Comparison of ENCODE assay signal across 21 cellular contexts in the genomic region with DNA sequence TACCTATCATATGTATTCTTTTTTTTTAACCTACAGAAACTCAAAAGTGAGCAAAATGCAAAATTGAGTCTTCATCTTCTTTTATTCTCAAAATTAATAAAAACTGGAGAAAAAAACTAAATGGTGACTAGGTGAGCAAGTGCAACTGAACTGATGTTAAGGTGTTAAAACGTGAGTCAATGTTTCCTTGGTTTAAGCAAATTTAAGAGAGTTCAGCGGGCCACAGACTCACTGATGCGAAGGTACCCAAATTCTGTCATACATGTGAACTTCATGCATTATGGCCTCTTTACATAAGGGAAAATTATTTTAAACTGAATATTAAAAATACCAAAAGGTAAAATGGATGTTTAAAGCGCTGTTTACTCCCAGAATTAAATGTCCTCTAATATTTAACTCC.
A peak's percentile ranks its signal among the peaks of the same experiment; 100 is the strongest.
DNase-seq lines count a peak whose midpoint lies in the region; ATAC-seq lines count a peak whose summit lies in the region.
"Had no signal": no experiment of that assay in that cellular context is flagged by ENCODE, and none has a peak within 500 bp of the region (broad histone marks: within the 10 kb centered on the region; RNA-seq: fewer than 3 reads in every experiment).

No MANE protein-coding gene starts in this region.

- peaks cover 10% of the 10 kb centered on the region for H3K36me3 Mint-ChIP-seq in activated naive CD8-positive, alpha-beta T cell treated with anti-CD3 and anti-CD28 coated beads, Interleukin-2, amount 50 U/mL, for 24 hours (ENCODE audit: low read depth)
- H3K36me3 Mint-ChIP-seq: mesothelial cell of epicardium had no signal

- H3K27ac Mint-ChIP-seq in activated naive CD8-positive, alpha-beta T cell treated with anti-CD3 and anti-CD28 coated beads, Interleukin-2, amount 50 U/mL, for 24 hours, result peak overlapping the region; percentile 89
- H3K27ac Mint-ChIP-seq: mesothelial cell of epicardium, nephron had no signal

- H3K27me3 Mint-ChIP-seq in activated naive CD8-positive, alpha-beta T cell treated with anti-CD3 and anti-CD28 coated beads, Interleukin-2, amount 50 U/mL, for 24 hours, result no peaks in the 10 kb centered on the region
- H3K27me3 Mint-ChIP-seq: CD4-positive, alpha-beta T cell; central memory CD8-positive, alpha-beta T cell had no signal

- ATAC-seq in HG03159 (IDR thresholded peaks at IDR 0.05; ENCODE audit: unreplicated experiment), result peak; percentile 62
- ATAC-seq in activated naive CD8-positive, alpha-beta T cell treated with anti-CD3 and anti-CD28 coated beads, Interleukin-2, amount 50 U/mL, for 24 hours, result peak; percentile 67
- ATAC-seq in GM19351 (IDR thresholded peaks at IDR 0.05; ENCODE audit: unreplicated experiment), result no peak
- ATAC-seq: pancreas, right cardiac atrium, Right ventricle myocardium inferior had no signal

- no peaks in the 10 kb centered on the region for H3K9me3 Mint-ChIP-seq in activated naive CD8-positive, alpha-beta T cell treated with anti-CD3 and anti-CD28 coated beads, Interleukin-2, amount 50 U/mL, for 24 hours
- H3K9me3 Mint-ChIP-seq: CD4-positive, alpha-beta T cell; central memory CD8-positive, alpha-beta T cell; mesothelial cell of epicardium; nephron had no signal

- peak; percentile 46 for DNase-seq in stimulated activated CD4-positive, alpha-beta T cell treated with anti-CD3 and anti-CD28 coated beads, Interleukin-4, amount 100 ng/mL, for 24 hours
- no peak for DNase-seq in stimulated activated CD4-positive, alpha-beta T cell treated with anti-CD3 and anti-CD28 coated beads, Interleukin-15, amount 100 ng/mL, for 24 hours
- no peak for DNase-seq in activated naive CD8-positive, alpha-beta T cell treated with anti-CD3 and anti-CD28 coated beads, Interleukin-2, amount 50 U/mL, for 24 hours
- DNase-seq in kidney glomerular epithelial cell (lab: John Stamatoyannopoulos, UW) (no peak), 8988T (no peak)
- DNase-seq: activated CD4-positive, alpha-beta T cell treated with anti-CD3 and anti-CD28 coated beads for 4 hours; activated gamma-delta T cell; CD4-positive, alpha-beta T cell; DMS 273 treated with DMSO at 0.1 percent for 48 hours; Kasumi-1; NCI-H1092; NCI-H2081; NCI-H345; pancreas; right cardiac atrium had no signal

- H3K4me1 Mint-ChIP-seq in activated naive CD8-positive, alpha-beta T cell treated with anti-CD3 and anti-CD28 coated beads, Interleukin-2, amount 50 U/mL, for 24 hours, result peaks cover 93% of the 10 kb centered on the region

- H3K4me3 Mint-ChIP-seq in activated naive CD8-positive, alpha-beta T cell treated with anti-CD3 and anti-CD28 coated beads, Interleukin-2, amount 50 U/mL, for 24 hours, result peak overlapping the region; percentile 2
- H3K4me3 Mint-ChIP-seq: CD4-positive, alpha-beta T cell; central memory CD8-positive, alpha-beta T cell; mesothelial cell of epicardium; nephron had no signal
